ENCODE assay signal across 27 cellular contexts in the genomic region with DNA sequence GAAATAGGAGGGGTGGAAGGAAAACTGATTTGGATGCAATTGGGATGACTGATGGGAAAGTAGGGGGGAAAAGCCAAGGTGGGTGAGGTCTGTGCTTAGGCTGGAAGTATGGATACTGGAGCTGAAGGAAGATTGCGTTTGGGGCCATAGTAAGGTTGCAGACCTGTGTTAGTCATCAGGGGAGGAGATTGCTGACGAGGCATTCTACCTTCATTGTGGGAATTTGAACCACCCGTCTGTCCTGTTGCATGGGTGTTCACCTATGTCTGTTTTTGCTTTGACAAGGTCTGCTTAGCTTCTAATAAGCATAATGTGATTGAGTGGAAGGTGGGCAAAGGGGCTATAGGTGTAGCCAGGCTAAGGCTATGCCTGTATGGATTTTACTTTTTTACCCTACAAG.
"Had no signal": no experiment of that assay in that cellular context is flagged by ENCODE, and none has a peak within 500 bp of the region (broad histone marks: within the 10 kb centered on the region; RNA-seq: fewer than 3 reads in every experiment).

No MANE protein-coding gene starts in this region.

- H3K9me3 ChIP-seq: lower lobe of right lung, ovary, right atrium auricular region, stomach, testis, thyroid gland, transverse colon, upper lobe of left lung, vagina had no signal

- H3K4me3 ChIP-seq: left lung, lower lobe of right lung, ovary, right atrium auricular region, skin epidermis, stomach, testis, thyroid gland, transverse colon, upper lobe of left lung, vagina had no signal

- H3K27ac Mint-ChIP-seq: natural killer cell; progenitor cell of endocrine pancreas; stimulated activated naive B cell treated with anti-CD40 and anti-IgM and Interleukin-4, amounts not matched to agents 10 μg/mL and 1 μg/mL and 100 μg/mL, for 72 hours had no signal

- H3K4me1 ChIP-seq: left lung, lower lobe of right lung, right atrium auricular region, stomach, thyroid gland, transverse colon, upper lobe of left lung had no signal

- H3K36me3 ChIP-seq: left lung, lower lobe of right lung, ovary, right atrium auricular region, stomach, thyroid gland, transverse colon, upper lobe of left lung, vagina had no signal

- H3K36me3 Mint-ChIP-seq: naive B cell; natural killer cell; stimulated activated naive B cell treated with anti-CD40 and anti-IgM and Interleukin-4, amounts not matched to agents 10 μg/mL and 1 μg/mL and 100 μg/mL, for 72 hours had no signal

- ATAC-seq: left colon; left lung; lower lobe of right lung; natural killer cell; sciatic nerve; stimulated activated naive B cell treated with anti-CD40 and anti-IgM and Interleukin-4, amounts not matched to agents 10 μg/mL and 1 μg/mL and 100 μg/mL, for 72 hours; stimulated activated naive CD8-positive, alpha-beta T cell treated with anti-CD3 and anti-CD28 coated beads, Interleukin-15, Interleukin-2, amounts not matched to agents 100 U/mL and 50 U/mL, for 24 hours had no signal

- FAIRE-seq: islet of Langerhans, kidney had no signal

- H3K4me1 Mint-ChIP-seq: naive B cell; natural killer cell; stimulated activated naive B cell treated with anti-CD40 and anti-IgM and Interleukin-4, amounts not matched to agents 10 μg/mL and 1 μg/mL and 100 μg/mL, for 72 hours had no signal

- H3K27me3 ChIP-seq: left lung, ovary, right atrium auricular region, stomach, testis, thyroid gland, transverse colon, upper lobe of left lung, vagina had no signal

- H3K4me3 Mint-ChIP-seq: naive B cell; natural killer cell; stimulated activated naive B cell treated with anti-CD40 and anti-IgM and Interleukin-4, amounts not matched to agents 10 μg/mL and 1 μg/mL and 100 μg/mL, for 72 hours had no signal

- DNase-seq: hippocampal formation; kidney; left colon; left lung; lower lobe of right lung; mammary epithelial cell; mesenchymal stem cell; naive B cell; natural killer cell; ovary; stimulated activated CD4-positive, alpha-beta T cell treated with anti-CD3 and anti-CD28 coated beads, Interleukin-12 subunit alpha, Interleukin-12 subunit beta, amount 100 ng/mL, for 4 hours; stimulated activated CD4-positive, alpha-beta T cell treated with anti-CD3 and anti-CD28 coated beads, Interleukin-15, amount 100 ng/mL, for 24 hours; stimulated activated CD4-positive, alpha-beta T cell treated with anti-CD3 and anti-CD28 coated beads, Interleukin-2, amount 100 ng/mL, for 24 hours; stimulated activated CD4-positive, alpha-beta T cell treated with anti-CD3 and anti-CD28 coated beads, Interleukin-4, amount 100 ng/mL, for 1 hour; stimulated activated naive B cell treated with anti-CD40 and anti-IgM and Interleukin-4, amounts not matched to agents 10 μg/mL and 1 μg/mL and 100 μg/mL, for 72 hours; stimulated activated naive CD8-positive, alpha-beta T cell treated with anti-CD3 and anti-CD28 coated beads, Interleukin-15, Interleukin-2, amounts not matched to agents 100 U/mL and 50 U/mL, for 24 hours; stomach; testis; thyroid gland; transverse colon; upper lobe of left lung had no signal

- H3K27ac ChIP-seq: left lung, lower lobe of right lung, ovary, right atrium auricular region, skin epidermis, stomach, testis, thyroid gland, transverse colon, upper lobe of left lung, vagina had no signal
